ENCODE assay signal across 7 cellular contexts in genomic region chr4:80526697-80527096, GRCh38.
"Had no signal": no experiment of that assay in that cellular context is flagged by ENCODE, and none has a peak within 500 bp of the region (broad histone marks: within the 10 kb centered on the region; RNA-seq: fewer than 3 reads in every experiment).

No MANE protein-coding gene starts in this region.

- H3K27ac ChIP-seq: HL-60, KMS-11 had no signal

- H3K27me3 Mint-ChIP-seq: IgD-negative memory B cell had no signal

- FAIRE-seq: HepG2, HTR-8/SVneo had no signal

- H3K9ac ChIP-seq: KMS-11 had no signal

- H3K9me3 Mint-ChIP-seq: IgD-negative memory B cell had no signal

- DNase-seq: KBM-7, KG1 had no signal

- H3K4me3 Mint-ChIP-seq: IgD-negative memory B cell had no signal

- ATAC-seq: HepG2 had no signal

- H3K36me3 Mint-ChIP-seq: IgD-negative memory B cell had no signal

- H3K27ac Mint-ChIP-seq: IgD-negative memory B cell had no signal

- H3K4me2 ChIP-seq: KMS-11 had no signal
